In genomic region chr17:46225274-46225794, GRCh38 we compare ENCODE assay signal across 1 cellular context.
TF ChIP-seq lines count a peak whose summit lies in the region.
"Not testable (repeated sequence)": the region's sequence is repeated elsewhere in the genome, so short reads cannot be mapped to it uniquely, and the experiment has no call there.

No MANE protein-coding gene starts in this region.

TF ChIP-seq in K562, 482 proteins besides CTCF, POLR2A, EP300 and RAD21 (continued from another document):
- TF ChIP-seq PBX2 (CRISPR knock-in tag; IDR thresholded peaks at IDR 0.05; ENCODE audit: low read depth) (peak; percentile 88), PBX2 (tag; conservative IDR thresholded peaks at IDR 0.05; ENCODE audit: low read depth) (peak; percentile 99), ATF1 (tag; IDR thresholded peaks at IDR 0.05) (peak; percentile 46), MBD2 (IDR thresholded peaks at IDR 0.05; ENCODE audit: borderline replicate concordance, low read depth) (peak; percentile 96), POLR2G (IDR thresholded peaks at IDR 0.05; ENCODE audit: low read depth, low read length) (0 out of 2 replicates have a peak, but pooled peaks have one; percentile 41), ZNF444 (CRISPR knock-in tag; IDR thresholded peaks at IDR 0.05) (peak; percentile 97), ESRRA (IDR thresholded peaks at IDR 0.05; ENCODE audit: borderline replicate concordance, low read depth) (0 out of 2 replicates have a peak, but pooled peaks have one; percentile 38), RBFOX2 (IDR thresholded peaks at IDR 0.05; ENCODE audit: low read depth, low read length) (peak; percentile 46; the same call in 1 of the 2 replicates), VEZF1 (CRISPR knock-in tag; IDR thresholded peaks at IDR 0.05) (peak; percentile 72), RCOR1 (IDR thresholded peaks at IDR 0.05; ENCODE audit: borderline replicate concordance in 1 of 2, low read depth in 2 of 2, low read length in 2 of 2) (peak in 1 of 2 experiments; percentile 38; a peak in 1 of 4 replicates), CXXC5 (CRISPR knock-in tag; IDR thresholded peaks at IDR 0.05) (peak; percentile 66; the same call in 1 of the 2 replicates), EGR1 (conservative IDR thresholded peaks at IDR 0.05) (peak; percentile 57; the same call in 1 of the 2 replicates), CREM (IDR thresholded peaks at IDR 0.05; ENCODE audit: low read depth) (peak; percentile 63), MAZ (CRISPR knock-in tag; conservative IDR thresholded peaks at IDR 0.05 in 1 of 2, IDR thresholded peaks at IDR 0.05 in 1 of 2) (peak in 1 of 2 experiments; percentile 55; a peak in 1 of 4 replicates), FOXK2 (conservative IDR thresholded peaks at IDR 0.05 in 1 of 2, IDR thresholded peaks at IDR 0.05 in 1 of 2; ENCODE audit: low read depth in 2 of 2) (peak in 1 of 2 experiments; percentile 41; a peak in 1 of 4 replicates), ZNF740 (tag; IDR thresholded peaks at IDR 0.05) (peak in 1 of 2 experiments; percentile 56; a peak in 1 of 4 replicates), CTBP1 (IDR thresholded peaks at IDR 0.05; ENCODE audit: borderline replicate concordance) (peak; percentile 82; the same call in 1 of the 2 replicates), HDAC1 (IDR thresholded peaks at IDR 0.05) (peak in 1 of 2 experiments; percentile 44; a peak in 1 of 4 replicates), SP1 (CRISPR knock-in tag; IDR thresholded peaks at IDR 0.05) (peak; percentile 46; the same call in 1 of the 2 replicates), RBBP5 (IDR thresholded peaks at IDR 0.05; ENCODE audit: borderline replicate concordance, insufficient read depth, low read length, poor library complexity, severe bottlenecking) (peak; percentile 21), ASH1L (IDR thresholded peaks at IDR 0.05; ENCODE audit: borderline replicate concordance, low read depth, partially characterized antibody) (peak; percentile 92), RBM25 (IDR thresholded peaks at IDR 0.05; ENCODE audit: low read depth, low read length, severe bottlenecking) (peak; percentile 60), PHF20 (IDR thresholded peaks at IDR 0.05; ENCODE audit: partially characterized antibody) (peak; percentile 50), ZFP36 (IDR thresholded peaks at IDR 0.05; ENCODE audit: low read depth, low read length, partially characterized antibody) (peak; percentile 22), NEUROD1 (IDR thresholded peaks at IDR 0.05; ENCODE audit: borderline replicate concordance, low read depth, low read length, partially characterized antibody) (peak; percentile 91), HDAC2 (IDR thresholded peaks at IDR 0.05) (peak; percentile 65; the same call in 1 of the 2 replicates), OTX1 (CRISPR knock-in tag; IDR thresholded peaks at IDR 0.05) (0 out of 2 replicates have a peak, but pooled peaks have one; percentile 25)
- not testable (repeated sequence) for TF ChIP-seq ATF1, ZNF740 (CRISPR knock-in tag; IDR thresholded peaks at IDR 0.05)
TF ChIP-seq in K562: peak in this region for 42; not testable (repeated sequence) for 440.
